Comparison of ENCODE assay signal across 12 cellular contexts in genomic region chr7:44707558-44708230, GRCh38.
"Had no signal": no experiment of that assay in that cellular context is flagged by ENCODE, and none has a peak within 500 bp of the region (broad histone marks: within the 10 kb centered on the region; RNA-seq: fewer than 3 reads in every experiment).

No MANE protein-coding gene starts in this region.

- ATAC-seq: activated T-helper 17 cell treated with anti-CD3 and anti-CD28 coated beads, Interleukin-2, amount 50 U/mL, for 72 hours; mucosa of descending colon; natural killer cell had no signal

- H3K27me3 ChIP-seq: thyroid gland had no signal

- H3K9me3 ChIP-seq: mucosa of descending colon, thyroid gland had no signal

- H3K4me3 ChIP-seq: mucosa of descending colon, thyroid gland had no signal

- DNase-seq: activated CD4-positive, alpha-beta memory T cell treated with anti-CD3 and anti-CD28 coated beads, Interleukin-2, amount 10 ng/mL, durations not matched to agents 7 days and 5 days; activated CD4-positive, CD25-positive, alpha-beta regulatory T cell treated with anti-CD3 and anti-CD28 coated beads, Interleukin-2, amount 50 U/mL, for 72 hours; activated CD8-positive, alpha-beta memory T cell treated with anti-CD3 and anti-CD28 coated beads, Interleukin-2, amount 50 U/mL, for 4 hours; activated naive CD4-positive, alpha-beta T cell treated with anti-CD3 and anti-CD28 coated beads, Interleukin-2, amount 10 ng/mL, durations not matched to agents 7 days and 5 days; hypothalamus; left cardiac atrium; mucosa of descending colon; natural killer cell; occipital lobe; T-helper 9 cell had no signal
